ENCODE assay signal across 20 cellular contexts in genomic region chr5:160442824-160443431, GRCh38. TPM values are rescaled to one million over a fixed set of nuclear protein-coding genes. Genes with fewer than 3 reads are reported as not detected.
DNase-seq lines count a peak whose midpoint lies in the region; ATAC-seq and TF ChIP-seq lines count a peak whose summit lies in the region.
"Had no signal": no experiment of that assay in that cellular context is flagged by ENCODE, and none has a peak within 500 bp of the region (broad histone marks: within the 10 kb centered on the region; RNA-seq: fewer than 3 reads in every experiment).

No MANE protein-coding gene starts in this region.

- no peaks in the 10 kb centered on the region for H3K27me3 Mint-ChIP-seq in activated CD8-positive, alpha-beta T cell treated with anti-CD3 and anti-CD28 coated beads for 36 hours
- no peaks in the 10 kb centered on the region for H3K27me3 Mint-ChIP-seq in activated CD8-positive, alpha-beta T cell treated with anti-CD3 and anti-CD28 coated beads, Interleukin-2, amount 10 ng/mL, durations not matched to agents 7 days and 5 days (ENCODE audit: low read depth)
- H3K27me3 Mint-ChIP-seq: activated naive CD4-positive, alpha-beta T cell treated with anti-CD3 and anti-CD28 coated beads, Interleukin-2, amount 50 U/mL, for 24 hours; naive B cell had no signal

- H3K36me3 Mint-ChIP-seq in activated CD8-positive, alpha-beta T cell treated with anti-CD3 and anti-CD28 coated beads for 36 hours (ENCODE audit: low read depth) = no peaks in the 10 kb centered on the region
- no peaks in the 10 kb centered on the region for H3K36me3 Mint-ChIP-seq in activated CD8-positive, alpha-beta T cell treated with anti-CD3 and anti-CD28 coated beads, Interleukin-2, amount 10 ng/mL, durations not matched to agents 7 days and 5 days (ENCODE audit: low read depth)
- H3K36me3 Mint-ChIP-seq: activated naive CD4-positive, alpha-beta T cell treated with anti-CD3 and anti-CD28 coated beads, Interleukin-2, amount 50 U/mL, for 24 hours; naive B cell had no signal

- H3K9me3 Mint-ChIP-seq in activated CD8-positive, alpha-beta T cell treated with anti-CD3 and anti-CD28 coated beads for 36 hours = no peaks in the 10 kb centered on the region
- no peaks in the 10 kb centered on the region for H3K9me3 Mint-ChIP-seq in activated CD8-positive, alpha-beta T cell treated with anti-CD3 and anti-CD28 coated beads, Interleukin-2, amount 10 ng/mL, durations not matched to agents 7 days and 5 days (ENCODE audit: insufficient read depth)
- H3K9me3 Mint-ChIP-seq: activated naive CD4-positive, alpha-beta T cell treated with anti-CD3 and anti-CD28 coated beads, Interleukin-2, amount 50 U/mL, for 24 hours; naive B cell had no signal

- no peak overlapping the region for H3K4me3 Mint-ChIP-seq in activated CD8-positive, alpha-beta T cell treated with anti-CD3 and anti-CD28 coated beads for 36 hours
- no peak overlapping the region for H3K4me3 Mint-ChIP-seq in activated CD8-positive, alpha-beta T cell treated with anti-CD3 and anti-CD28 coated beads, Interleukin-2, amount 10 ng/mL, durations not matched to agents 7 days and 5 days
- H3K4me3 Mint-ChIP-seq: activated naive CD4-positive, alpha-beta T cell treated with anti-CD3 and anti-CD28 coated beads, Interleukin-2, amount 50 U/mL, for 24 hours; naive B cell had no signal

- CTCF ChIA-PET in activated CD8-positive, alpha-beta T cell treated with anti-CD3 and anti-CD28 coated beads for 36 hours (lab: Charles Lee) = interaction anchor here (2.8 to 7.7 kb wide), 3 partner anchors 24 to 66 kb away, joined by 8 to 195 read pairs (median 156); no protein-coding TSS in a partner anchor
- CTCF ChIA-PET in activated CD8-positive, alpha-beta T cell treated with anti-CD3 and anti-CD28 coated beads, Interleukin-2, amount 10 ng/mL, durations not matched to agents 7 days and 5 days (lab: Charles Lee) = interaction anchor here (1.3 to 7.7 kb wide), 4 partner anchors 10 to 24 kb away, joined by 4 to 295 read pairs (median 162); partner anchors contain the start of gene PTTG1

- POLR2A ChIA-PET in activated CD8-positive, alpha-beta T cell treated with anti-CD3 and anti-CD28 coated beads for 36 hours (lab: Charles Lee) = interaction anchor here (1.6 kb wide), 1 partner anchor 25 kb away, joined by 9 read pairs; no protein-coding TSS in a partner anchor
- POLR2A ChIA-PET in activated CD8-positive, alpha-beta T cell treated with anti-CD3 and anti-CD28 coated beads, Interleukin-2, amount 10 ng/mL, durations not matched to agents 7 days and 5 days (lab: Charles Lee) = interaction anchor here (6.5 kb wide), 1 partner anchor 24 kb away, joined by 34 read pairs; no protein-coding TSS in a partner anchor

- no peak for DNase-seq in activated CD8-positive, alpha-beta T cell treated with anti-CD3 and anti-CD28 coated beads for 36 hours
- no peak for DNase-seq in activated CD8-positive, alpha-beta T cell treated with anti-CD3 and anti-CD28 coated beads, Interleukin-2, amount 10 ng/mL, durations not matched to agents 7 days and 5 days
- no peak for DNase-seq in sciatic nerve (ENCODE audit: low spot score)
- no peak for DNase-seq in NCI-H526 (lab: John Stamatoyannopoulos, UW)
- DNase-seq in NCI-H187 (lab: John Stamatoyannopoulos, UW) = no peak
- DNase-seq in dedifferentiated amniotic fluid mesenchymal stem cell (ENCODE audit: extremely low spot score) = no peak
- DNase-seq: Caco-2; cerebellar nuclear complex; hippocampal formation; left lung; naive B cell; NCI-H1930; retina; SHP77 treated with DMSO at 0.1 percent for 48 hours; stimulated activated CD4-positive, alpha-beta T cell treated with anti-CD3 and anti-CD28 coated beads, Interleukin-1b, Interleukin-23, amount 100 ng/mL, for 48 hours; stimulated activated CD8-positive, alpha-beta memory T cell treated with anti-CD3 and anti-CD28 coated beads, Interleukin-4, amount 100 ng/mL, for 48 hours; upper lobe of right lung had no signal

- intact Hi-C loops in activated CD8-positive, alpha-beta T cell treated with anti-CD3 and anti-CD28 coated beads for 36 hours (cut with micrococcal nuclease) = no loop called here
- intact Hi-C loops in sciatic nerve (cut with DNase I) = no loop called here

- peak overlapping the region; percentile 36 for H3K27ac Mint-ChIP-seq in activated CD8-positive, alpha-beta T cell treated with anti-CD3 and anti-CD28 coated beads for 36 hours
- H3K27ac Mint-ChIP-seq in activated CD8-positive, alpha-beta T cell treated with anti-CD3 and anti-CD28 coated beads, Interleukin-2, amount 10 ng/mL, durations not matched to agents 7 days and 5 days = no peak overlapping the region
- H3K27ac Mint-ChIP-seq: activated naive CD4-positive, alpha-beta T cell treated with anti-CD3 and anti-CD28 coated beads, Interleukin-2, amount 50 U/mL, for 24 hours had no signal

- ATAC-seq in activated CD8-positive, alpha-beta T cell treated with anti-CD3 and anti-CD28 coated beads for 36 hours = no peak
- no peak for ATAC-seq in activated CD8-positive, alpha-beta T cell treated with anti-CD3 and anti-CD28 coated beads, Interleukin-2, amount 10 ng/mL, durations not matched to agents 7 days and 5 days
- ATAC-seq in GM21786 (IDR thresholded peaks at IDR 0.05; ENCODE audit: unreplicated experiment) (peak; percentile 22), HG03460 (IDR thresholded peaks at IDR 0.05; ENCODE audit: unreplicated experiment) (peak; percentile 14), sciatic nerve (peak; percentile 26)
- ATAC-seq: left lung, upper lobe of right lung had no signal

- no peak for TF ChIP-seq CTCF in activated CD8-positive, alpha-beta T cell treated with anti-CD3 and anti-CD28 coated beads for 36 hours (IDR thresholded peaks at IDR 0.05)

- peaks cover 57% of the 10 kb centered on the region for H3K4me1 Mint-ChIP-seq in activated CD8-positive, alpha-beta T cell treated with anti-CD3 and anti-CD28 coated beads for 36 hours (ENCODE audit: low read depth)
- H3K4me1 Mint-ChIP-seq in activated CD8-positive, alpha-beta T cell treated with anti-CD3 and anti-CD28 coated beads, Interleukin-2, amount 10 ng/mL, durations not matched to agents 7 days and 5 days (ENCODE audit: low read depth) = peaks cover 38% of the 10 kb centered on the region

RNA-seq across cellular contexts. Expression of gene PTTG1, which starts 21.3 kb away (rescaled TPM):
- 100 to 1,000 TPM; 132 to 139 TPM for total RNA-seq in activated CD8-positive, alpha-beta T cell treated with anti-CD3 and anti-CD28 coated beads for 36 hours
- 100 to 1,000 TPM; 138 to 140 TPM for total RNA-seq in activated CD8-positive, alpha-beta T cell treated with anti-CD3 and anti-CD28 coated beads, Interleukin-2, amount 10 ng/mL, durations not matched to agents 7 days and 5 days
- 3.0 TPM for total RNA-seq in sciatic nerve

RNA-seq across cellular contexts. Expression of gene SLU7, which starts 24.0 kb away (rescaled TPM):
- total RNA-seq in activated CD8-positive, alpha-beta T cell treated with anti-CD3 and anti-CD28 coated beads for 36 hours = 10 to 100 TPM; 38.4 to 40.9 TPM
- total RNA-seq in activated CD8-positive, alpha-beta T cell treated with anti-CD3 and anti-CD28 coated beads, Interleukin-2, amount 10 ng/mL, durations not matched to agents 7 days and 5 days = 10 to 100 TPM; 41.0 to 46.9 TPM
- total RNA-seq in sciatic nerve = 60.7 TPM

RNA-seq across cellular contexts. Expression of gene FAM200C, which starts 43.1 kb away (rescaled TPM):
- under 1 TPM; 0.83 to 0.97 TPM for total RNA-seq in activated CD8-positive, alpha-beta T cell treated with anti-CD3 and anti-CD28 coated beads for 36 hours
- under 1 TPM; 0.29 to 0.45 TPM for total RNA-seq in activated CD8-positive, alpha-beta T cell treated with anti-CD3 and anti-CD28 coated beads, Interleukin-2, amount 10 ng/mL, durations not matched to agents 7 days and 5 days
- 10.8 TPM for total RNA-seq in sciatic nerve

Comparison
In these comparisons a context has a peak if more than half of its experiments do, and no peak if none do; other contexts are left out.
1. ATAC-seq: peak in GM21786 (single experiment), HG03460 (single experiment) and sciatic nerve (single experiment); none in activated CD8-positive, alpha-beta T cell treated with anti-CD3 and anti-CD28 coated beads for 36 hours (single experiment) and activated CD8-positive, alpha-beta T cell treated with anti-CD3 and anti-CD28 coated beads, Interleukin-2, amount 10 ng/mL, durations not matched to agents 7 days and 5 days (single experiment).
2. RNA of gene PTTG1, which starts 21.3 kb away (total RNA-seq): 138 to 140 TPM in activated CD8-positive, alpha-beta T cell treated with anti-CD3 and anti-CD28 coated beads, Interleukin-2, amount 10 ng/mL, durations not matched to agents 7 days and 5 days and 132 to 139 TPM in activated CD8-positive, alpha-beta T cell treated with anti-CD3 and anti-CD28 coated beads for 36 hours; 3.0 TPM in sciatic nerve (single experiment); every median in the first group is over 10 times any median in the second.